ENCODE assay signal across 22 cellular contexts in genomic region chrX:154084449-154085300, GRCh38. TPM values are rescaled to one million over a fixed set of nuclear protein-coding genes. Genes with fewer than 3 reads are reported as not detected.
DNase-seq lines count a peak whose midpoint lies in the region; ATAC-seq and TF ChIP-seq lines count a peak whose summit lies in the region.
"Had no signal": no experiment of that assay in that cellular context is flagged by ENCODE, and none has a peak within 500 bp of the region (broad histone marks: within the 10 kb centered on the region; RNA-seq: fewer than 3 reads in every experiment).

No MANE protein-coding gene starts in this region.

- peaks cover 13% of the 10 kb centered on the region for H3K36me3 ChIP-seq in CD4-positive, CD25-positive, alpha-beta regulatory T cell (ENCODE audit: control insufficient read depth, insufficient read depth, low read length)

- intact Hi-C loops in CD14-positive monocyte (cut with micrococcal nuclease): no loop called here

- ATAC-seq in CD4-positive, CD25-positive, alpha-beta regulatory T cell (ENCODE audit: low read depth in 2 of 2): no peak

- H3K4me1 ChIP-seq in CD4-positive, CD25-positive, alpha-beta regulatory T cell (ENCODE audit: control insufficient read depth, insufficient read depth, low read length, poor library complexity, severe bottlenecking): peaks cover 25% of the 10 kb centered on the region

- peak overlapping the region in 5 of 7 donors; percentile 58 to 87 (median 69) for H3K27ac Mint-ChIP-seq in CD14-positive monocyte
- peak overlapping the region; percentile 3 to 86 (median 69) for H3K27ac Mint-ChIP-seq in CD4-positive, CD25-positive, alpha-beta regulatory T cell
- H3K27ac Mint-ChIP-seq in activated CD4-positive, alpha-beta memory T cell treated with anti-CD3 and anti-CD28 coated beads, Interleukin-2, amount 10 ng/mL, durations not matched to agents 7 days and 5 days: peak overlapping the region; percentile 54
- peak overlapping the region in 5 of 6 donors; percentile 15 to 89 (median 73) for H3K27ac Mint-ChIP-seq in immature natural killer cell
- no peak overlapping the region for H3K27ac Mint-ChIP-seq in glutamatergic neuron (ENCODE audit: unreplicated experiment)
- H3K27ac Mint-ChIP-seq: memory B cell, progenitor cell of endocrine pancreas had no signal

- H3K27ac ChIP-seq in CD4-positive, CD25-positive, alpha-beta regulatory T cell (ENCODE audit: insufficient read depth, low read length, poor library complexity, severe bottlenecking): peak overlapping the region; percentile 55

- H3K36me3 Mint-ChIP-seq in CD14-positive monocyte (peaks cover 29 to 33% of the 10 kb centered on the region in 2 donors), immature natural killer cell (peaks cover 0 to 7% (median 6%) of the 10 kb centered on the region in 3 donors), glutamatergic neuron (ENCODE audit: unreplicated experiment) (no peaks in the 10 kb centered on the region)
- no peaks in the 10 kb centered on the region for H3K36me3 Mint-ChIP-seq in CD4-positive, CD25-positive, alpha-beta regulatory T cell
- peaks cover 28% of the 10 kb centered on the region for H3K36me3 Mint-ChIP-seq in activated CD4-positive, alpha-beta memory T cell treated with anti-CD3 and anti-CD28 coated beads, Interleukin-2, amount 10 ng/mL, durations not matched to agents 7 days and 5 days (ENCODE audit: low read depth)

- no peak overlapping the region for H3K4me3 Mint-ChIP-seq in CD14-positive monocyte
- peak overlapping the region; percentile 7 to 36 (median 28) for H3K4me3 Mint-ChIP-seq in CD4-positive, CD25-positive, alpha-beta regulatory T cell
- H3K4me3 Mint-ChIP-seq in activated CD4-positive, alpha-beta memory T cell treated with anti-CD3 and anti-CD28 coated beads, Interleukin-2, amount 10 ng/mL, durations not matched to agents 7 days and 5 days: no peak overlapping the region
- H3K4me3 Mint-ChIP-seq in immature natural killer cell: peak overlapping the region in 3 of 5 donors; percentile 4 to 23 (median 5)
- H3K4me3 Mint-ChIP-seq in glutamatergic neuron (ENCODE audit: unreplicated experiment): no peak overlapping the region
- H3K4me3 Mint-ChIP-seq: memory B cell, nephron had no signal

- no peak for TF ChIP-seq CTCF in CD14-positive monocyte (IDR thresholded peaks at IDR 0.05)
- no peak for TF ChIP-seq CTCF in glutamatergic neuron (IDR thresholded peaks at IDR 0.05; ENCODE audit: partially characterized antibody, unreplicated experiment)

- CTCF ChIA-PET in activated CD4-positive, alpha-beta memory T cell treated with anti-CD3 and anti-CD28 coated beads, Interleukin-2, amount 10 ng/mL, durations not matched to agents 7 days and 5 days (lab: Charles Lee): no interaction called here

- POLR2A ChIA-PET in activated CD4-positive, alpha-beta memory T cell treated with anti-CD3 and anti-CD28 coated beads, Interleukin-2, amount 10 ng/mL, durations not matched to agents 7 days and 5 days (lab: Charles Lee): interaction anchor here (1.0 kb wide), 1 partner anchor 14 kb away, joined by 3 read pairs; no protein-coding TSS in a partner anchor

- DNase-seq in CD14-positive monocyte (ENCODE audit: low spot score) (no peak), immature natural killer cell (no peak), HK-2 (ENCODE audit: unreplicated experiment) (no peak), SIG-M5 treated with dmso at 0.1 percent for 504 hours (lab: John Stamatoyannopoulos, UW; ENCODE audit: unreplicated experiment) (no peak), glutamatergic neuron (no peak)
- DNase-seq in CD4-positive, CD25-positive, alpha-beta regulatory T cell: no peak
- DNase-seq in activated CD4-positive, alpha-beta memory T cell treated with anti-CD3 and anti-CD28 coated beads, Interleukin-2, amount 10 ng/mL, durations not matched to agents 7 days and 5 days: no peak
- DNase-seq in stimulated activated CD4-positive, alpha-beta T cell treated with anti-CD3 and anti-CD28 coated beads, Interleukin-15, amount 100 ng/mL, for 24 hours: no peak
- DNase-seq: NCI-H1417 treated with DMSO at 0.1 percent for 48 hours; NCI-H748 treated with DMSO at 0.1 percent for 48 hours; SIG-M5; stimulated activated CD4-positive, alpha-beta T cell treated with anti-CD3 and anti-CD28 coated beads, Interleukin-2, amount 100 ng/mL, for 24 hours had no signal

- H3K4me1 Mint-ChIP-seq in CD14-positive monocyte: peaks cover 23% of the 10 kb centered on the region
- H3K4me1 Mint-ChIP-seq in CD4-positive, CD25-positive, alpha-beta regulatory T cell: peaks cover 0 to 45% (median 20%) of the 10 kb centered on the region in 4 donors
- H3K4me1 Mint-ChIP-seq in activated CD4-positive, alpha-beta memory T cell treated with anti-CD3 and anti-CD28 coated beads, Interleukin-2, amount 10 ng/mL, durations not matched to agents 7 days and 5 days: peaks cover 33% of the 10 kb centered on the region
- H3K4me1 Mint-ChIP-seq in immature natural killer cell: peaks cover 38 to 53% of the 10 kb centered on the region in 2 donors
- H3K4me1 Mint-ChIP-seq in glutamatergic neuron (ENCODE audit: low read depth, unreplicated experiment): peaks cover 4% of the 10 kb centered on the region

- no peak overlapping the region for H3K4me3 ChIP-seq in CD4-positive, CD25-positive, alpha-beta regulatory T cell (ENCODE audit: low read depth, low read length)

- H3K27me3 Mint-ChIP-seq in CD14-positive monocyte (ENCODE audit: low read depth in 3 of 3): peaks cover 0 to 14% (median 2%) of the 10 kb centered on the region in 3 donors
- no peaks in the 10 kb centered on the region for H3K27me3 Mint-ChIP-seq in CD4-positive, CD25-positive, alpha-beta regulatory T cell
- H3K27me3 Mint-ChIP-seq in activated CD4-positive, alpha-beta memory T cell treated with anti-CD3 and anti-CD28 coated beads, Interleukin-2, amount 10 ng/mL, durations not matched to agents 7 days and 5 days: no peaks in the 10 kb centered on the region
- peaks cover 0 to 8% (median 5%) of the 10 kb centered on the region in 3 donors for H3K27me3 Mint-ChIP-seq in immature natural killer cell (ENCODE audit: low read depth in 3 of 3)
- peaks cover 2% of the 10 kb centered on the region for H3K27me3 Mint-ChIP-seq in glutamatergic neuron (ENCODE audit: unreplicated experiment)
- H3K27me3 Mint-ChIP-seq: memory B cell, progenitor cell of endocrine pancreas had no signal

- H3K27me3 ChIP-seq in CD4-positive, CD25-positive, alpha-beta regulatory T cell (ENCODE audit: control insufficient read depth, insufficient read depth, low read length): no peaks in the 10 kb centered on the region

- no peaks in the 10 kb centered on the region for H3K9me3 ChIP-seq in CD4-positive, CD25-positive, alpha-beta regulatory T cell (ENCODE audit: control insufficient read depth in 2 of 2, low read length in 2 of 2)

- no peaks in the 10 kb centered on the region for H3K9me3 Mint-ChIP-seq in CD14-positive monocyte
- H3K9me3 Mint-ChIP-seq in CD4-positive, CD25-positive, alpha-beta regulatory T cell: no peaks in the 10 kb centered on the region
- no peaks in the 10 kb centered on the region for H3K9me3 Mint-ChIP-seq in activated CD4-positive, alpha-beta memory T cell treated with anti-CD3 and anti-CD28 coated beads, Interleukin-2, amount 10 ng/mL, durations not matched to agents 7 days and 5 days
- H3K9me3 Mint-ChIP-seq in immature natural killer cell: no peaks in the 10 kb centered on the region
- H3K9me3 Mint-ChIP-seq in glutamatergic neuron (ENCODE audit: unreplicated experiment): no peaks in the 10 kb centered on the region
- H3K9me3 Mint-ChIP-seq: memory B cell had no signal

RNA-seq across cellular contexts. Expression of gene MECP2, which starts 12.8 kb away (rescaled TPM):
- polyA plus RNA-seq in CD14-positive monocyte (1 to 10 TPM; 5.2 to 9.6 TPM), immature natural killer cell (10 to 100 TPM; 11.4 to 31.5 (median 18.3) TPM)
- total RNA-seq in CD4-positive, CD25-positive, alpha-beta regulatory T cell: 180 TPM
- 10 to 100 TPM; 13.3 to 20.5 (median 15.2) TPM for polyA plus RNA-seq in CD4-positive, CD25-positive, alpha-beta regulatory T cell
- total RNA-seq in activated CD4-positive, alpha-beta memory T cell treated with anti-CD3 and anti-CD28 coated beads, Interleukin-2, amount 10 ng/mL, durations not matched to agents 7 days and 5 days: 10 to 100 TPM; 80.7 to 83.0 TPM
- total RNA-seq in glutamatergic neuron (ENCODE audit: unreplicated experiment): 60.0 TPM

RNA-seq across cellular contexts. Expression of gene OPN1LW, which starts 59.4 kb away (rescaled TPM):
- not detected for polyA plus RNA-seq in CD14-positive monocyte
- not detected for total RNA-seq in CD4-positive, CD25-positive, alpha-beta regulatory T cell
- polyA plus RNA-seq in CD4-positive, CD25-positive, alpha-beta regulatory T cell: not detected
- not detected for total RNA-seq in activated CD4-positive, alpha-beta memory T cell treated with anti-CD3 and anti-CD28 coated beads, Interleukin-2, amount 10 ng/mL, durations not matched to agents 7 days and 5 days
- polyA plus RNA-seq in immature natural killer cell: not detected
- 2.6 TPM for total RNA-seq in glutamatergic neuron (ENCODE audit: unreplicated experiment)
- total RNA-seq: frontal cortex, H1, OCI-LY7, progenitor cell of endocrine pancreas, subcutaneous adipose tissue, urinary bladder had no signal
- polyA plus RNA-seq: BJ, esophagus, H1, urinary bladder had no signal

Comparison
In these comparisons a context has a peak if more than half of its experiments do, and no peak if none do; other contexts are left out.
1. H3K4me3 Mint-ChIP-seq: peak in CD4-positive, CD25-positive, alpha-beta regulatory T cell (4 of 4) and immature natural killer cell (3 of 5); none in CD14-positive monocyte (0 of 2), activated CD4-positive, alpha-beta memory T cell treated with anti-CD3 and anti-CD28 coated beads, Interleukin-2, amount 10 ng/mL, durations not matched to agents 7 days and 5 days (single experiment) and glutamatergic neuron (single experiment).